13 cellular contexts compared by ENCODE assay signal in genomic region chr20:35320396-35321126, GRCh38. TPM values are rescaled to one million over a fixed set of nuclear protein-coding genes. Genes with fewer than 3 reads are reported as not detected.
DNase-seq lines count a peak whose midpoint lies in the region; TF ChIP-seq lines count a peak whose summit lies in the region.
"Had no signal": no experiment of that assay in that cellular context is flagged by ENCODE, and none has a peak within 500 bp of the region (broad histone marks: within the 10 kb centered on the region; RNA-seq: fewer than 3 reads in every experiment).

No MANE protein-coding gene starts in this region.

- peak overlapping the region; percentile 99 for H3K27ac ChIP-seq in brain microvascular endothelial cell
- H3K27ac ChIP-seq in mesodermal cell (ENCODE audit: low read depth, low read length, severe bottlenecking), result peak overlapping the region; percentile 91

- H3K36me3 ChIP-seq in brain microvascular endothelial cell (replicated peaks) (no peaks in the 10 kb centered on the region), mesodermal cell (ENCODE audit: control insufficient read depth, insufficient read depth, low read length) (peaks cover 7% of the 10 kb centered on the region)

- in situ Hi-C loops in ACHN (cut with HindIII; ENCODE audit: low pct_ligation_motif_present, low pct_unique_long_range_greater_than_20kb, low sequenced_read_pairs), result no loop called here
- in situ Hi-C loops in brain microvascular endothelial cell (cut with HindIII; ENCODE audit: low pct_ligation_motif_present, low sequenced_read_pairs), result no loop called here

- no peaks in the 10 kb centered on the region for H3K36me3 Mint-ChIP-seq in endothelial cell (ENCODE audit: low read depth, unreplicated experiment)

- 94 to 95% methylated on average over 2 to 3 of the region's 3 CpGs for WGBS in mesodermal cell (ENCODE audit: insufficient coverage in 2 of 2), 2 experiments

- H3K9me3 ChIP-seq in mesodermal cell (ENCODE audit: control insufficient read depth, low read length), result no peaks in the 10 kb centered on the region

- H3K4me1 Mint-ChIP-seq in endothelial cell (ENCODE audit: unreplicated experiment), result peaks cover 32% of the 10 kb centered on the region

- H3K27me3 Mint-ChIP-seq in endothelial cell (ENCODE audit: unreplicated experiment), result no peaks in the 10 kb centered on the region
- H3K27me3 Mint-ChIP-seq: brain had no signal

- TF ChIP-seq CTCF in brain microvascular endothelial cell (IDR thresholded peaks at IDR 0.05; ENCODE audit: low read depth, low read length, missing control alignments) (no peak), GM10266 (IDR thresholded peaks at IDR 0.05; ENCODE audit: control insufficient read depth, insufficient read depth, low read depth, missing control alignments) (no peak), endothelial cell (IDR thresholded peaks at IDR 0.05; ENCODE audit: unreplicated experiment) (no peak)

- H3K4me3 Mint-ChIP-seq in endothelial cell (ENCODE audit: unreplicated experiment), result no peak overlapping the region

- H3K27me3 ChIP-seq in brain microvascular endothelial cell (replicated peaks), result no peaks in the 10 kb centered on the region

- H3K27ac Mint-ChIP-seq in endothelial cell (ENCODE audit: unreplicated experiment), result no peak overlapping the region

- H3K4me3 ChIP-seq in brain microvascular endothelial cell (ENCODE audit: low read depth, low read length) (no peak overlapping the region), mesodermal cell (ENCODE audit: extremely low read depth, insufficient read depth, low read length, poor library complexity, severe bottlenecking) (no peak overlapping the region)

- DNase-seq in ACHN (peak; percentile 87), HT-29 (ENCODE audit: low spot score) (peak; percentile 79), brain microvascular endothelial cell (peak; percentile 95), GM10266 (ENCODE audit: extremely low spot score) (no peak), NOMO-1 (lab: John Stamatoyannopoulos, UW; ENCODE audit: unreplicated experiment in 2 of 2) (no peak), DMS114 treated with DMSO at 0.1 percent for 48 hours (lab: John Stamatoyannopoulos, UW; ENCODE audit: unreplicated experiment) (no peak), endothelial cell (ENCODE audit: low spot score) (no peak)
- DNase-seq: left cardiac atrium, NCI-H1105 treated with DMSO at 0.1 percent for 48 hours had no signal

- H3K4me1 ChIP-seq in mesodermal cell (ENCODE audit: control insufficient read depth, insufficient read depth, low read length, poor library complexity, severe bottlenecking), result peaks cover 37% of the 10 kb centered on the region

- no peaks in the 10 kb centered on the region for H3K9me3 Mint-ChIP-seq in endothelial cell (ENCODE audit: unreplicated experiment)
- H3K9me3 Mint-ChIP-seq: brain had no signal

RNA-seq across cellular contexts. Expression of gene FAM83C, which starts 28.3 kb away (rescaled TPM):
- 0.37 and 0.81 TPM in 2 replicates for total RNA-seq in HT-29 (2014; rRNA removed; shearing (Covaris generic))
- polyA plus RNA-seq in mesodermal cell (2013, experiment 1 of 2), result not detected
- polyA plus RNA-seq in mesodermal cell (2013, experiment 2 of 2), result not detected
- not detected for total RNA-seq in endothelial cell (ENCODE audit: unreplicated experiment)
- total RNA-seq: left cardiac atrium; T-helper 2 cell treated with Interferon-gamma antibody and Interleukin-4, amounts not matched to agents 100 ng/mL and 5 ng/mL, for 36 hours had no signal
- polyA plus RNA-seq: BJ had no signal

RNA-seq across cellular contexts. Expression of gene EIF6, which starts 36.0 kb away (rescaled TPM):
- 508 and 511 TPM in 2 replicates for total RNA-seq in HT-29 (2014; rRNA removed; shearing (Covaris generic))
- polyA plus RNA-seq in mesodermal cell (2013, experiment 1 of 2), result 109 TPM
- polyA plus RNA-seq in mesodermal cell (2013, experiment 2 of 2), result 92.7 TPM
- total RNA-seq in endothelial cell (ENCODE audit: unreplicated experiment), result 120 TPM

RNA-seq across cellular contexts. Expression of gene MMP24OS, which starts 42.6 kb away (rescaled TPM):
- 31.6 and 40.1 TPM in 2 replicates for total RNA-seq in HT-29 (2014; rRNA removed; shearing (Covaris generic))
- polyA plus RNA-seq in mesodermal cell (2013, experiment 1 of 2), result 77.1 TPM
- polyA plus RNA-seq in mesodermal cell (2013, experiment 2 of 2), result 70.8 TPM
- 80.7 TPM for total RNA-seq in endothelial cell (ENCODE audit: unreplicated experiment)

Comparison
In these comparisons a context has a peak if more than half of its experiments do, and no peak if none do; other contexts are left out.
1. DNase-seq: peak in ACHN (single experiment), HT-29 (single experiment) and brain microvascular endothelial cell (single experiment); none in GM10266 (single experiment), NOMO-1 (0 of 2), DMS114 treated with DMSO at 0.1 percent for 48 hours (single experiment) and endothelial cell (single experiment).